16 cellular contexts compared by ENCODE assay signal in genomic region chr6:33854572-33855030, GRCh38. TPM values are rescaled to one million over a fixed set of nuclear protein-coding genes. Genes with fewer than 3 reads are reported as not detected.
DNase-seq lines count a peak whose midpoint lies in the region; FAIRE-seq and TF ChIP-seq lines count a peak whose summit lies in the region.
"Had no signal": no experiment of that assay in that cellular context is flagged by ENCODE, and none has a peak within 500 bp of the region (broad histone marks: within the 10 kb centered on the region; RNA-seq: fewer than 3 reads in every experiment).

No MANE protein-coding gene starts in this region.

- intact Hi-C loops in kidney (cut with DNase I): no loop called here

- H3K36me3 ChIP-seq in kidney (ENCODE audit: control insufficient read depth in 1 of 2, insufficient read depth in 2 of 2, low read length in 2 of 2): no peaks in the 10 kb centered on the region

- peaks cover 11 to 33% of the 10 kb centered on the region in 2 donors for H3K4me1 ChIP-seq in kidney (ENCODE audit: control insufficient read depth in 1 of 2, insufficient read depth in 1 of 2, low read depth in 1 of 2, low read length in 2 of 2)

- TF ChIP-seq CTCF in kidney (IDR thresholded peaks at IDR 0.05; ENCODE audit: borderline replicate concordance, extremely low read depth, insufficient read depth): no peak
- no peak for TF ChIP-seq CTCF in D721Med (IDR thresholded peaks at IDR 0.05; ENCODE audit: insufficient read depth, missing control alignments)

- peak overlapping the region in 1 of 2 donors; percentile 26 for H3K9ac ChIP-seq in kidney (ENCODE audit: low read length in 2 of 2)

- DNase-seq in COLO668 (lab: John Stamatoyannopoulos, UW; ENCODE audit: unreplicated experiment): peak; percentile 40
- peak; percentile 73 for DNase-seq in NCI-H446 treated with DMSO at 0.1 percent for 48 hours (lab: John Stamatoyannopoulos, UW)
- DNase-seq in kidney: peak; percentile 43
- no peak for DNase-seq in D721Med (ENCODE audit: insufficient read length, low spot score)
- no peak for DNase-seq in hypothalamus (lab: John Stamatoyannopoulos, UW)
- DNase-seq in putamen (ENCODE audit: low spot score): no peak
- DNase-seq in SHP77 treated with DMSO at 0.1 percent for 48 hours (lab: John Stamatoyannopoulos, UW): no peak
- DNase-seq: activated CD4-positive, alpha-beta T cell treated with anti-CD3 and anti-CD28 coated beads for 1 hour; H7; naive thymus-derived CD4-positive, alpha-beta T cell had no signal

- H3K27ac ChIP-seq in kidney (ENCODE audit: low read depth in 2 of 2, low read length in 2 of 2): peak overlapping the region; percentile 54 to 81
- H3K27ac ChIP-seq: skin epidermis had no signal

- FAIRE-seq in kidney (lab: Jason Lieb, UNC) (no peak), D721Med (lab: Jason Lieb, UNC) (no peak)

- TF ChIP-seq RAD21 in Ishikawa (IDR thresholded peaks at IDR 0.05; ENCODE audit: low read depth): no peak

- H3K4me3 ChIP-seq in kidney (ENCODE audit: low read length in 2 of 2): peak overlapping the region; percentile 34 to 58
- H3K4me3 ChIP-seq: skin epidermis had no signal

- peak; percentile 60 for TF ChIP-seq EP300 in Ishikawa (IDR thresholded peaks at IDR 0.05; ENCODE audit: borderline replicate concordance)

- no peaks in the 10 kb centered on the region for H3K9me3 ChIP-seq in kidney (ENCODE audit: control insufficient read depth in 1 of 2, low read length in 2 of 2)

TF ChIP-seq in Ishikawa, 13 proteins besides CTCF, POLR2A, EP300 and RAD21:
- no peak for TF ChIP-seq CREB1 (IDR thresholded peaks at IDR 0.05; ENCODE audit: low read depth)
- peak; percentile 78; the same call in 1 of the 2 replicates for TF ChIP-seq TCF12 (IDR thresholded peaks at IDR 0.05; ENCODE audit: low read depth)

RNA-seq across cellular contexts. Expression of gene MLN, which starts 50.8 kb away (rescaled TPM):
- not detected for total RNA-seq in kidney
- polyA plus RNA-seq in kidney (ENCODE audit: insufficient read depth, low read depth, low replicate concordance): not detected
- total RNA-seq: activated T-helper 1 cell treated with anti-CD3 and anti-CD28 coated beads, Interleukin-12 subunit alpha, Interleukin-12 subunit beta, Interleukin-2, Interleukin-4 antibody, amounts not matched to agents 30 ng/mL and 10 ng/mL and 1 ng/mL, durations not matched to agents 14 hours and 24 hours and 36 hours; H7; M059J; naive thymus-derived CD4-positive, alpha-beta T cell; subcutaneous adipose tissue had no signal
- polyA plus RNA-seq: BJ; naive thymus-derived CD4-positive, alpha-beta T cell had no signal

Comparison
In these comparisons a context has a peak if more than half of its experiments do, and no peak if none do; other contexts are left out.
1. DNase-seq: peak in COLO668 (single experiment), NCI-H446 treated with DMSO at 0.1 percent for 48 hours (single experiment) and kidney (single experiment); none in D721Med (single experiment), hypothalamus (0 of 51), putamen (single experiment) and SHP77 treated with DMSO at 0.1 percent for 48 hours (single experiment).